In the genomic region with DNA sequence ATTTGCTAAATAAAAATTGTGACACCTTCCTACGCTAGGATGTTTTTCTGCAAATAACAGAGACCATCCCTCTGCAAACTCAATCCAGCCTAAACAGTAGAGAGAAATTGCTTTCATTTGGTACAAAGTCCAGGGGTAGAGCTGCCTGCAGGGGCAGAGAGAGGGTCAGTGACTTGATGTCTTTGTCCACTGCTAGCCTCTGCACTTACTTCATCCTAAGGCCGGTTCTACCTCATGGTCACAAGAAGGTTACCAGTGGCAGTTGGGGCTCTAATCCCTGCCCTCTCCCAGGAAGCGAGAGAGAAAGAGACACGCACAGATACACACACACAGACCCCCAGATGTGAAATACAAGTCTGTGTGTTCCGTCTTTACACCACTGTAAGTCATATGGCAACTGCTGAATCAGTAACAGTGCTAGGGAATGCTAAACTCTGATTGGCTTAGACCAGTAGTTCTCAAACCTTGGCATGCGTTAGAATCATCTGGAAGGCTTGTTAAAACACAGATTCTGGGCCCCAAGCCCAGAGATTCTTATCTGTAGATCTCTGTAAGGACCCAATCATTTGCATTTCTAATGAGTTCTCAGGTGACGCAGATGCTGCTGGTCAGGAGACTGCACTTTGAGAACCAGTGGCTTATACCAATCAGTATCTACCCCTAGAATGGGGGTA, we compare ENCODE assay signal across 1 cellular context.
TF ChIP-seq lines count a peak whose summit lies in the region.

No MANE protein-coding gene starts in this region.

TF ChIP-seq in H1, 55 proteins besides CTCF, POLR2A, EP300 and RAD21:
- TF ChIP-seq ZNF274 (IDR thresholded peaks at IDR 0.05; ENCODE audit: borderline replicate concordance, extremely low read depth, low read length) (no peak), SIX5 (IDR thresholded peaks at IDR 0.05; ENCODE audit: low read depth, low read length) (no peak), TBP (IDR thresholded peaks at IDR 0.05; ENCODE audit: low read depth, low read length) (no peak), RFX5 (IDR thresholded peaks at IDR 0.05; ENCODE audit: borderline replicate concordance, low read depth, low read length) (peak; percentile 82), SIRT6 (IDR thresholded peaks at IDR 0.05; ENCODE audit: low read length) (no peak)
- TF ChIP-seq, protein P1, sequence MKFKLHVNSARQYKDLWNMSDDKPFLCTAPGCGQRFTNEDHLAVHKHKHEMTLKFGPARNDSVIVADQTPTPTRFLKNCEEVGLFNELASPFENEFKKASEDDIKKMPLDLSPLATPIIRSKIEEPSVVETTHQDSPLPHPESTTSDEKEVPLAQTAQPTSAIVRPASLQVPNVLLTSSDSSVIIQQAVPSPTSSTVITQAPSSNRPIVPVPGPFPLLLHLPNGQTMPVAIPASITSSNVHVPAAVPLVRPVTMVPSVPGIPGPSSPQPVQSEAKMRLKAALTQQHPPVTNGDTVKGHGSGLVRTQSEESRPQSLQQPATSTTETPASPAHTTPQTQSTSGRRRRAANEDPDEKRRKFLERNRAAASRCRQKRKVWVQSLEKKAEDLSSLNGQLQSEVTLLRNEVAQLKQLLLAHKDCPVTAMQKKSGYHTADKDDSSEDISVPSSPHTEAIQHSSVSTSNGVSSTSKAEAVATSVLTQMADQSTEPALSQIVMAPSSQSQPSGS (IDR thresholded peaks at IDR 0.05; ENCODE audit: low read length): no peak
